8 cellular contexts compared by ENCODE assay signal in genomic region chrX:38327007-38327774, GRCh38. TPM values are rescaled to one million over a fixed set of nuclear protein-coding genes. Genes with fewer than 3 reads are reported as not detected.
DNase-seq lines count a peak whose midpoint lies in the region; ATAC-seq and TF ChIP-seq lines count a peak whose summit lies in the region.

RPGR (minus strand) TSS chrX:38327509; CDS start chrX:38327367, 142 bp downstream.

- BruUV-seq in Caco-2 (replicated peaks; lab: Mats Ljungman, UMichigan) = no TSS peak

- no peaks in the 10 kb centered on the region for H3K36me3 Mint-ChIP-seq in Caco-2 (ENCODE audit: insufficient read depth, unreplicated experiment)
- no peaks in the 10 kb centered on the region for H3K36me3 Mint-ChIP-seq in activated CD8-positive, alpha-beta memory T cell treated with anti-CD3 and anti-CD28 coated beads, Interleukin-2, amount 10 ng/mL, durations not matched to agents 7 days and 5 days

- H3K36me3 ChIP-seq in Caco-2 (ENCODE audit: control insufficient read depth, insufficient read depth, low read length) (no peaks in the 10 kb centered on the region), endocrine pancreas (ENCODE audit: control insufficient read depth, insufficient read depth, low read length) (no peaks in the 10 kb centered on the region)

- POLR2A ChIA-PET in Caco-2 (lab: Charles Lee) = interaction anchor here (0.7 to 1.1 kb wide), 2 partner anchors 16 to 425 kb away, joined by 5 to 11 read pairs; no protein-coding TSS in a partner anchor

- TF ChIP-seq CTCF in Caco-2 (IDR thresholded peaks at IDR 0.05; ENCODE audit: insufficient read depth in 1 of 2, low read depth in 1 of 2, low read length in 1 of 2, severe bottlenecking in 1 of 2, unreplicated experiment in 1 of 2) = peak; percentile 67 to 86

- H3K27me3 ChIP-seq in Caco-2 (replicated peaks; ENCODE audit: control insufficient read depth, insufficient read depth, low read length) (no peaks in the 10 kb centered on the region), endocrine pancreas (ENCODE audit: control insufficient read depth, insufficient read depth, low read length) (no peaks in the 10 kb centered on the region)

- H3K4me1 Mint-ChIP-seq in Caco-2 (ENCODE audit: low read depth, unreplicated experiment) = no peaks in the 10 kb centered on the region
- H3K4me1 Mint-ChIP-seq in activated CD8-positive, alpha-beta memory T cell treated with anti-CD3 and anti-CD28 coated beads, Interleukin-2, amount 10 ng/mL, durations not matched to agents 7 days and 5 days = peaks cover 27% of the 10 kb centered on the region

- no peaks in the 10 kb centered on the region for H3K27me3 Mint-ChIP-seq in Caco-2 (ENCODE audit: insufficient read depth, unreplicated experiment)
- H3K27me3 Mint-ChIP-seq in activated CD8-positive, alpha-beta memory T cell treated with anti-CD3 and anti-CD28 coated beads, Interleukin-2, amount 10 ng/mL, durations not matched to agents 7 days and 5 days = no peaks in the 10 kb centered on the region

- H3K4me3 ChIP-seq in Caco-2 (ENCODE audit: low read depth, low read length) = peak within 1 kb of the TSS; percentile 79
- H3K4me3 ChIP-seq in endocrine pancreas (ENCODE audit: control insufficient read depth, insufficient read depth, low read length) = peak within 1 kb of the TSS; percentile 23

- H3K4me1 ChIP-seq in Caco-2 (no peaks in the 10 kb centered on the region), endocrine pancreas (ENCODE audit: control insufficient read depth, insufficient read depth, low read length) (no peaks in the 10 kb centered on the region)

- H3K9me3 Mint-ChIP-seq in Caco-2 (ENCODE audit: unreplicated experiment) = no peaks in the 10 kb centered on the region
- no peaks in the 10 kb centered on the region for H3K9me3 Mint-ChIP-seq in activated CD8-positive, alpha-beta memory T cell treated with anti-CD3 and anti-CD28 coated beads, Interleukin-2, amount 10 ng/mL, durations not matched to agents 7 days and 5 days (ENCODE audit: low read depth)

- CTCF ChIA-PET in Caco-2 (lab: Charles Lee) = interaction anchor here (0.6 to 2.4 kb wide), 9 partner anchors 15 to 137 kb away, joined by 3 to 13 read pairs (median 6); partner anchors contain the start of gene SRPX
- CTCF ChIA-PET in activated CD8-positive, alpha-beta memory T cell treated with anti-CD3 and anti-CD28 coated beads, Interleukin-2, amount 10 ng/mL, durations not matched to agents 7 days and 5 days (lab: Charles Lee) = interaction anchor here (0.6 to 1.9 kb wide), 22 partner anchors 8 to 565 kb away, joined by 3 to 12 read pairs (median 4); partner anchors contain the start of gene SRPX

- H3K4me3 Mint-ChIP-seq in Caco-2 (ENCODE audit: unreplicated experiment) = peak within 1 kb of the TSS; percentile 89
- peak within 1 kb of the TSS; percentile 83 for H3K4me3 Mint-ChIP-seq in activated CD8-positive, alpha-beta memory T cell treated with anti-CD3 and anti-CD28 coated beads, Interleukin-2, amount 10 ng/mL, durations not matched to agents 7 days and 5 days

- peak within 1 kb of the TSS; percentile 97 for H3K27ac Mint-ChIP-seq in Caco-2 (ENCODE audit: unreplicated experiment)
- H3K27ac Mint-ChIP-seq in activated CD8-positive, alpha-beta memory T cell treated with anti-CD3 and anti-CD28 coated beads, Interleukin-2, amount 10 ng/mL, durations not matched to agents 7 days and 5 days = peak within 1 kb of the TSS; percentile 93

- H3K9ac ChIP-seq in endocrine pancreas (ENCODE audit: control insufficient read depth, insufficient read depth, low read length) = peak within 1 kb of the TSS; percentile 47

- peak; percentile 97 for ATAC-seq in GM21367 (IDR thresholded peaks at IDR 0.05; ENCODE audit: unreplicated experiment)
- peak; percentile 96 for ATAC-seq in activated CD8-positive, alpha-beta memory T cell treated with anti-CD3 and anti-CD28 coated beads, Interleukin-2, amount 10 ng/mL, durations not matched to agents 7 days and 5 days

- peak; percentile 93 for DNase-seq in Caco-2
- DNase-seq in HT1080 (ENCODE audit: low read depth) = peak; percentile 89
- DNase-seq in NK-92 treated with Interleukin-12 subunit alpha and Interleukin-12 subunit beta, amount 100 ng/mL, for 24 hours (lab: John Stamatoyannopoulos, UW) = peak; percentile 72
- DNase-seq in activated CD8-positive, alpha-beta memory T cell treated with anti-CD3 and anti-CD28 coated beads, Interleukin-2, amount 10 ng/mL, durations not matched to agents 7 days and 5 days = peak; percentile 95
- peak; percentile 97 for DNase-seq in mesenteric fat pad (ENCODE audit: low spot score)
- DNase-seq in stimulated activated CD8-positive, alpha-beta memory T cell treated with anti-CD3 and anti-CD28 coated beads, Interleukin-15, amount 100 ng/mL, for 1 hour (ENCODE audit: low read depth) = peak; percentile 79

- H3K9me3 ChIP-seq in Caco-2 (no peaks in the 10 kb centered on the region), endocrine pancreas (ENCODE audit: control insufficient read depth, low read length) (no peaks in the 10 kb centered on the region)

- intact Hi-C loops in Caco-2 (cut with micrococcal nuclease; ENCODE audit: unreplicated experiment) = loop anchor here (1.0 kb wide), 3 partner anchors 23 to 135 kb away; no protein-coding TSS in a partner anchor

RNA-seq across cellular contexts. Expression of gene RPGR, which starts in this region (rescaled TPM):
- 8.0 and 8.5 TPM in 2 replicates for total RNA-seq in Caco-2 (2022)
- 6.9 and 7.2 TPM in 2 replicates for total RNA-seq in HT1080 (2014; rRNA removed; shearing (Covaris generic))
- 6.7 and 9.9 TPM in 2 replicates for polyA plus RNA-seq in HT1080 (2015; cell fraction: cytosol; rRNA removed)
- 15.5 and 16.1 TPM in 2 replicates for polyA plus RNA-seq in HT1080 (2015; cell fraction: nucleus; rRNA removed)
- total RNA-seq in activated CD8-positive, alpha-beta memory T cell treated with anti-CD3 and anti-CD28 coated beads, Interleukin-2, amount 10 ng/mL, durations not matched to agents 7 days and 5 days = 1 to 10 TPM; 4.2 to 6.1 TPM
- total RNA-seq in mesenteric fat pad = 31.2 TPM

Comparison
In these comparisons a context has a peak if more than half of its experiments do, and no peak if none do; other contexts are left out.
1. Peak in every context shown above with its lines: DNase-seq, ATAC-seq and H3K4me3 ChIP-seq.